8 cellular contexts compared by ENCODE assay signal in genomic region chr1:110235839-110236682, GRCh38. TPM values are rescaled to one million over a fixed set of nuclear protein-coding genes. Genes with fewer than 3 reads are reported as not detected.
DNase-seq lines count a peak whose midpoint lies in the region; ATAC-seq and TF ChIP-seq lines count a peak whose summit lies in the region.

No MANE protein-coding gene starts in this region.

- no peaks in the 10 kb centered on the region for H4K20me1 ChIP-seq in OCI-LY7 (ENCODE audit: insufficient read depth, low read length)

- no peak overlapping the region for H2AFZ ChIP-seq in OCI-LY7 (ENCODE audit: low read length)

- peak; percentile 87 for ATAC-seq in activated CD8-positive, alpha-beta T cell treated with anti-CD3 and anti-CD28 coated beads for 36 hours
- ATAC-seq in activated CD8-positive, alpha-beta T cell treated with anti-CD3 and anti-CD28 coated beads, Interleukin-2, amount 10 ng/mL, durations not matched to agents 7 days and 5 days, result no peak
- no peak for ATAC-seq in GM19351 (IDR thresholded peaks at IDR 0.05; ENCODE audit: unreplicated experiment)

- H3K9ac ChIP-seq in colonic mucosa (ENCODE audit: low read depth in 2 of 2, low read length in 2 of 2), result no peak overlapping the region

- peaks cover 8% of the 10 kb centered on the region for H3K36me3 Mint-ChIP-seq in activated CD8-positive, alpha-beta T cell treated with anti-CD3 and anti-CD28 coated beads for 36 hours (ENCODE audit: low read depth)
- H3K36me3 Mint-ChIP-seq in activated CD8-positive, alpha-beta T cell treated with anti-CD3 and anti-CD28 coated beads, Interleukin-2, amount 10 ng/mL, durations not matched to agents 7 days and 5 days (ENCODE audit: low read depth), result no peaks in the 10 kb centered on the region

- no peaks in the 10 kb centered on the region for H3K27me3 Mint-ChIP-seq in activated CD8-positive, alpha-beta T cell treated with anti-CD3 and anti-CD28 coated beads for 36 hours
- H3K27me3 Mint-ChIP-seq in activated CD8-positive, alpha-beta T cell treated with anti-CD3 and anti-CD28 coated beads, Interleukin-2, amount 10 ng/mL, durations not matched to agents 7 days and 5 days (ENCODE audit: low read depth), result no peaks in the 10 kb centered on the region

- H3K4me1 ChIP-seq in colonic mucosa (no peaks in the 10 kb centered on the region), OCI-LY7 (ENCODE audit: insufficient read depth, low read length, poor library complexity, severe bottlenecking) (peaks cover 4% of the 10 kb centered on the region)

- H3K4me3 Mint-ChIP-seq in activated CD8-positive, alpha-beta T cell treated with anti-CD3 and anti-CD28 coated beads for 36 hours, result no peak overlapping the region
- no peak overlapping the region for H3K4me3 Mint-ChIP-seq in activated CD8-positive, alpha-beta T cell treated with anti-CD3 and anti-CD28 coated beads, Interleukin-2, amount 10 ng/mL, durations not matched to agents 7 days and 5 days

- H3K4me1 Mint-ChIP-seq in activated CD8-positive, alpha-beta T cell treated with anti-CD3 and anti-CD28 coated beads for 36 hours (ENCODE audit: low read depth), result peaks cover 54% of the 10 kb centered on the region
- H3K4me1 Mint-ChIP-seq in activated CD8-positive, alpha-beta T cell treated with anti-CD3 and anti-CD28 coated beads, Interleukin-2, amount 10 ng/mL, durations not matched to agents 7 days and 5 days (ENCODE audit: low read depth), result peaks cover 3% of the 10 kb centered on the region

- no peak overlapping the region for H3K4me2 ChIP-seq in OCI-LY7 (ENCODE audit: low read length)

- CTCF ChIA-PET in activated CD8-positive, alpha-beta T cell treated with anti-CD3 and anti-CD28 coated beads for 36 hours (lab: Charles Lee), result interaction anchor here (0.7 to 1.9 kb wide), 5 partner anchors 24 to 102 kb away, joined by 3 to 15 read pairs (median 3); no protein-coding TSS in a partner anchor
- CTCF ChIA-PET in activated CD8-positive, alpha-beta T cell treated with anti-CD3 and anti-CD28 coated beads, Interleukin-2, amount 10 ng/mL, durations not matched to agents 7 days and 5 days (lab: Charles Lee), result interaction anchor here (1.1 kb wide), 1 partner anchor 28 kb away, joined by 4 read pairs; no protein-coding TSS in a partner anchor
- CTCF ChIA-PET in OCI-LY7 (lab: Charles Lee; ENCODE audit: unreplicated experiment), result no interaction called here

- no TSS peak for BruUV-seq in OCI-LY7 (replicated peaks; lab: Mats Ljungman, UMichigan)

- no peaks in the 10 kb centered on the region for H3K9me2 ChIP-seq in OCI-LY7 (ENCODE audit: insufficient read depth, low read length)

- H3K79me2 ChIP-seq in OCI-LY7 (ENCODE audit: insufficient read depth, low read depth, low read length), result no peaks in the 10 kb centered on the region

- H3K36me3 ChIP-seq in colonic mucosa (no peaks in the 10 kb centered on the region), OCI-LY7 (ENCODE audit: insufficient read depth, low read length) (no peaks in the 10 kb centered on the region)

- no peak for TF ChIP-seq CTCF in activated CD8-positive, alpha-beta T cell treated with anti-CD3 and anti-CD28 coated beads for 36 hours (IDR thresholded peaks at IDR 0.05)
- no peak for TF ChIP-seq CTCF in colonic mucosa (IDR thresholded peaks at IDR 0.05)
- TF ChIP-seq CTCF in OCI-LY7 (conservative IDR thresholded peaks at IDR 0.05; ENCODE audit: low read length), result no peak

- H3K27ac ChIP-seq in colonic mucosa, result peak overlapping the region; percentile 15
- H3K27ac ChIP-seq in OCI-LY7 (ENCODE audit: low read depth, low read length, poor library complexity, severe bottlenecking), result no peak overlapping the region

- POLR2A ChIA-PET in activated CD8-positive, alpha-beta T cell treated with anti-CD3 and anti-CD28 coated beads for 36 hours (lab: Charles Lee), result interaction anchor here (0.7 to 1.4 kb wide), 5 partner anchors 10 to 24 kb away, joined by 3 to 4 read pairs (median 3); no protein-coding TSS in a partner anchor
- POLR2A ChIA-PET in activated CD8-positive, alpha-beta T cell treated with anti-CD3 and anti-CD28 coated beads, Interleukin-2, amount 10 ng/mL, durations not matched to agents 7 days and 5 days (lab: Charles Lee), result no interaction called here
- POLR2A ChIA-PET in OCI-LY7 (lab: Charles Lee), result no interaction called here

- intact Hi-C loops in activated CD8-positive, alpha-beta T cell treated with anti-CD3 and anti-CD28 coated beads for 36 hours (cut with micrococcal nuclease), result loop anchor here (2.0 kb wide), 1 partner anchor 25 kb away; the partner anchor contains the start of gene KCNC4
- intact Hi-C loops in colonic mucosa (cut with DNase I), result no loop called here
- intact Hi-C loops in OCI-LY7 (cut with micrococcal nuclease; ENCODE audit: unreplicated experiment), result no loop called here

- peak overlapping the region; percentile 92 for H3K27ac Mint-ChIP-seq in activated CD8-positive, alpha-beta T cell treated with anti-CD3 and anti-CD28 coated beads for 36 hours
- H3K27ac Mint-ChIP-seq in activated CD8-positive, alpha-beta T cell treated with anti-CD3 and anti-CD28 coated beads, Interleukin-2, amount 10 ng/mL, durations not matched to agents 7 days and 5 days, result no peak overlapping the region

- DNase-seq in activated CD8-positive, alpha-beta T cell treated with anti-CD3 and anti-CD28 coated beads for 36 hours, result peak; percentile 76
- DNase-seq in activated CD8-positive, alpha-beta T cell treated with anti-CD3 and anti-CD28 coated beads, Interleukin-2, amount 10 ng/mL, durations not matched to agents 7 days and 5 days, result no peak
- DNase-seq in OCI-M1 (lab: John Stamatoyannopoulos, UW), result peak; percentile 76
- DNase-seq in colonic mucosa, result no peak
- peak; percentile 84 for DNase-seq in stimulated activated CD4-positive, alpha-beta T cell treated with anti-CD3 and anti-CD28 coated beads, Interleukin-1b, Interleukin-23, amount 100 ng/mL, for 48 hours
- no peak for DNase-seq in OCI-LY7 (ENCODE audit: low spot score)
- DNase-seq in NCI-H345 (lab: John Stamatoyannopoulos, UW), result no peak

- no peaks in the 10 kb centered on the region for H3K27me3 ChIP-seq in colonic mucosa

- no peaks in the 10 kb centered on the region for H3K9me3 Mint-ChIP-seq in activated CD8-positive, alpha-beta T cell treated with anti-CD3 and anti-CD28 coated beads for 36 hours
- no peaks in the 10 kb centered on the region for H3K9me3 Mint-ChIP-seq in activated CD8-positive, alpha-beta T cell treated with anti-CD3 and anti-CD28 coated beads, Interleukin-2, amount 10 ng/mL, durations not matched to agents 7 days and 5 days (ENCODE audit: insufficient read depth)

- no peak overlapping the region for H3K4me3 ChIP-seq in colonic mucosa
- H3K4me3 ChIP-seq in OCI-LY7 (ENCODE audit: low read depth, low read length, poor library complexity, severe bottlenecking), result no peak overlapping the region

- H3K9me3 ChIP-seq in colonic mucosa (no peaks in the 10 kb centered on the region), OCI-LY7 (ENCODE audit: low read length) (no peaks in the 10 kb centered on the region)

RNA-seq across cellular contexts. Expression of gene KCNC4, which starts 25.9 kb away (rescaled TPM):
- total RNA-seq in activated CD8-positive, alpha-beta T cell treated with anti-CD3 and anti-CD28 coated beads for 36 hours, result 10 to 100 TPM; 10.7 to 12.2 TPM
- 1 to 10 TPM; 7.5 to 8.3 TPM for total RNA-seq in activated CD8-positive, alpha-beta T cell treated with anti-CD3 and anti-CD28 coated beads, Interleukin-2, amount 10 ng/mL, durations not matched to agents 7 days and 5 days
- total RNA-seq in colonic mucosa (1 to 10 TPM; 6.7 to 8.4 TPM), OCI-LY7 (2022) (17.8 and 18.5 TPM in 2 replicates)
- total RNA-seq in OCI-LY7 (2014; rRNA removed; shearing (Covaris generic)), result 3.9 and 5.6 TPM in 2 replicates

Comparison
In these comparisons a context has a peak if more than half of its experiments do, and no peak if none do; other contexts are left out.
1. DNase-seq: peak in activated CD8-positive, alpha-beta T cell treated with anti-CD3 and anti-CD28 coated beads for 36 hours (single experiment), OCI-M1 (single experiment) and stimulated activated CD4-positive, alpha-beta T cell treated with anti-CD3 and anti-CD28 coated beads, Interleukin-1b, Interleukin-23, amount 100 ng/mL, for 48 hours (single experiment); none in activated CD8-positive, alpha-beta T cell treated with anti-CD3 and anti-CD28 coated beads, Interleukin-2, amount 10 ng/mL, durations not matched to agents 7 days and 5 days (single experiment), colonic mucosa (single experiment), OCI-LY7 (single experiment) and NCI-H345 (single experiment).